In the genomic region with DNA sequence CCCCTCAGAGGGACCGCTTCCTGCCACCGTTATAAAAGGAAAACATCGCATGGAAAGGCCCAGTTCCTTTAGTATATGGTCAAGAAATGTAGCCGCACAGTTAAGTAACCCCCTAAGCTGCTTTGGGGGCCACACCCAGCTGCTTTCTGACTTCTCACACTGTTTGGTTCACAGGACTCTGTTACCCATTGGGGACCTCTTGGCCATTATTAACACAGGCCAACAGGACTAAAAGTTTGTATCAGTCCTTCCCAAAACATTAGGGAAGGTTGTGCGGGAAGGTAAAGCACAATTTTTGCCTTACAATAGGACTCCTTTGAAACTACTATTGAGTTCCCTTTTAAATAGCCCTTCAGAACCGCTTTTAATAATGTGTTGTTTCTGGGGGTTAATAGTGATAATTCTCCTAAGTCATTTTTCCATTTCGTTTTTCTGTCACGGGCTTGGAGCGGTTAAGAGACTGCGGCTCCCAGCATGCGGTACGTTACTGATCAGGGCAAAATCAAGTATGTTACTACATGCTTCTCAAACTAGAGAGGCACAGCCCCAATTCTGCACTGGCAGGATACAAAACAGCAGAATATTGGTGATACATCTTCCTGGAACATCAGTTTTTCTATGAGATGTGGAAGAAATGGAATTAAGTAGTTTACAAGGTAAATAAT, we compare ENCODE assay signal across 8 cellular contexts. TPM values are rescaled to one million over a fixed set of nuclear protein-coding genes. Genes with fewer than 3 reads are reported as not detected.
DNase-seq lines count a peak whose midpoint lies in the region; ATAC-seq, FAIRE-seq and TF ChIP-seq lines count a peak whose summit lies in the region.

No MANE protein-coding gene starts in this region.

- peak overlapping the region; percentile 92 to 99 (median 98) for H3K27ac Mint-ChIP-seq in CD8-positive, alpha-beta memory T cell
- peak overlapping the region; percentile 86 to 98 (median 94) for H3K27ac Mint-ChIP-seq in naive thymus-derived CD4-positive, alpha-beta T cell

- FAIRE-seq in bronchial epithelial cell (lab: Jason Lieb, UNC) = no peak

- peak overlapping the region; percentile 92 to 97 (median 94) for H3K4me3 Mint-ChIP-seq in CD8-positive, alpha-beta memory T cell
- peak overlapping the region; percentile 88 to 95 (median 94) for H3K4me3 Mint-ChIP-seq in naive thymus-derived CD4-positive, alpha-beta T cell

- peaks cover 8 to 19% (median 12%) of the 10 kb centered on the region in 3 donors for H3K4me1 Mint-ChIP-seq in CD8-positive, alpha-beta memory T cell
- peaks cover 0 to 20% (median 13%) of the 10 kb centered on the region in 7 donors for H3K4me1 Mint-ChIP-seq in naive thymus-derived CD4-positive, alpha-beta T cell

- CTCF ChIA-PET in CD8-positive, alpha-beta memory T cell (lab: Charles Lee) = interaction anchor here (1.3 to 1.6 kb wide), 2 partner anchors 10 to 17 kb away, joined by 4 to 5 read pairs; no protein-coding TSS in a partner anchor
- CTCF ChIA-PET in naive thymus-derived CD4-positive, alpha-beta T cell (lab: Charles Lee) = interaction anchor here (0.6 kb wide), 1 partner anchor 10 kb away, joined by 3 read pairs; no protein-coding TSS in a partner anchor

- H3K9me3 ChIP-seq in CD8-positive, alpha-beta memory T cell (ENCODE audit: low read length) = no peaks in the 10 kb centered on the region
- no peaks in the 10 kb centered on the region for H3K9me3 ChIP-seq in naive thymus-derived CD4-positive, alpha-beta T cell (ENCODE audit: control insufficient read depth in 2 of 3, low read length in 3 of 3)

- no peaks in the 10 kb centered on the region for H3K9me3 Mint-ChIP-seq in CD8-positive, alpha-beta memory T cell
- H3K9me3 Mint-ChIP-seq in naive thymus-derived CD4-positive, alpha-beta T cell = no peaks in the 10 kb centered on the region

- H3K36me3 ChIP-seq in CD8-positive, alpha-beta memory T cell (ENCODE audit: insufficient read depth, low read length) = no peaks in the 10 kb centered on the region
- H3K36me3 ChIP-seq in bronchial epithelial cell (ENCODE audit: control insufficient read depth, insufficient read depth, low read length) = peaks cover 3% of the 10 kb centered on the region
- H3K36me3 ChIP-seq in naive thymus-derived CD4-positive, alpha-beta T cell (ENCODE audit: control insufficient read depth in 2 of 3, insufficient read depth in 3 of 3, low read length in 3 of 3) = peaks cover 0 to 11% (median 0%) of the 10 kb centered on the region in 3 experiments

- no peaks in the 10 kb centered on the region for H3K27me3 ChIP-seq in CD8-positive, alpha-beta memory T cell (ENCODE audit: insufficient read depth, low read length, poor library complexity, severe bottlenecking)
- H3K27me3 ChIP-seq in bronchial epithelial cell (ENCODE audit: control insufficient read depth, insufficient read depth, low read length) = no peaks in the 10 kb centered on the region
- H3K27me3 ChIP-seq in naive thymus-derived CD4-positive, alpha-beta T cell (ENCODE audit: control insufficient read depth in 2 of 2, insufficient read depth in 2 of 2, low read length in 2 of 2) = no peaks in the 10 kb centered on the region

- peaks cover 9% of the 10 kb centered on the region for H3K4me1 ChIP-seq in CD8-positive, alpha-beta memory T cell (ENCODE audit: insufficient read depth, low read length)
- peaks cover 9% of the 10 kb centered on the region in 2 donors for H3K4me1 ChIP-seq in naive thymus-derived CD4-positive, alpha-beta T cell (ENCODE audit: control insufficient read depth in 2 of 2, insufficient read depth in 2 of 2, low read length in 2 of 2)

- intact Hi-C loops in naive thymus-derived CD4-positive, alpha-beta T cell (cut with micrococcal nuclease) = loop anchor here (1.0 to 10.0 kb wide), 7 partner anchors 26 to 1003 kb away; partner anchors contain the start of genes CDYL (in 1 of the 2), ECI2 (in 1 of the 2) and NRN1 (in 1 of the 2)

- POLR2A ChIA-PET in CD8-positive, alpha-beta memory T cell (lab: Charles Lee) = interaction anchor here (1.3 kb wide), 1 partner anchor 227 kb away, joined by 3 read pairs; no protein-coding TSS in a partner anchor
- POLR2A ChIA-PET in naive thymus-derived CD4-positive, alpha-beta T cell (lab: Charles Lee) = interaction anchor here (0.6 to 1.1 kb wide), 2 partner anchors 228 to 1649 kb away, joined by 3 to 4 read pairs; partner anchors contain the start of gene CDYL

- H3K36me3 Mint-ChIP-seq in CD8-positive, alpha-beta memory T cell = peaks cover 0 to 25% (median 4%) of the 10 kb centered on the region in 3 donors
- H3K36me3 Mint-ChIP-seq in naive thymus-derived CD4-positive, alpha-beta T cell = peaks cover 0 to 12% (median 10%) of the 10 kb centered on the region in 5 donors

- peaks cover 0 to 4% of the 10 kb centered on the region in 2 donors for H3K27me3 Mint-ChIP-seq in CD8-positive, alpha-beta memory T cell
- no peaks in the 10 kb centered on the region for H3K27me3 Mint-ChIP-seq in naive thymus-derived CD4-positive, alpha-beta T cell

- H3K27ac ChIP-seq in CD8-positive, alpha-beta memory T cell (ENCODE audit: low read depth, low read length) = peak overlapping the region; percentile 82
- peak overlapping the region; percentile 82 for H3K27ac ChIP-seq in naive thymus-derived CD4-positive, alpha-beta T cell (ENCODE audit: low read depth, low read length)

- TF ChIP-seq CTCF in bronchial epithelial cell (IDR thresholded peaks at IDR 0.05; ENCODE audit: insufficient read depth, low read length, severe bottlenecking) = no peak

- no peak for DNase-seq in CD8-positive, alpha-beta memory T cell
- DNase-seq in Jurkat, Clone E6-1 (ENCODE audit: low read depth, low spot score) = no peak
- DNase-seq in bronchial epithelial cell (ENCODE audit: low read depth) (no peak), hepatic stellate cell (ENCODE audit: low spot score) (no peak)
- DNase-seq in naive thymus-derived CD4-positive, alpha-beta T cell = peak in 1 of 9 donors; percentile 2
- DNase-seq in stimulated activated CD4-positive, alpha-beta T cell treated with anti-CD3 and anti-CD28 coated beads, Interleukin-4, amount 100 ng/mL, for 24 hours = no peak
- DNase-seq in activated CD8-positive, alpha-beta memory T cell treated with anti-CD3 and anti-CD28 coated beads, Interleukin-2, amount 50 U/mL, for 48 hours = no peak

- peak overlapping the region; percentile 88 for H3K4me3 ChIP-seq in CD8-positive, alpha-beta memory T cell (ENCODE audit: low read length)
- H3K4me3 ChIP-seq in Jurkat, Clone E6-1 (ENCODE audit: low read length) = peak overlapping the region; percentile 79
- peak overlapping the region; percentile 91 for H3K4me3 ChIP-seq in bronchial epithelial cell (ENCODE audit: low read depth, low read length)
- H3K4me3 ChIP-seq in naive thymus-derived CD4-positive, alpha-beta T cell (ENCODE audit: low read length) = peak overlapping the region; percentile 91

- peak; percentile 0 for ATAC-seq in naive thymus-derived CD4-positive, alpha-beta T cell
- no peak for ATAC-seq in HG02798 (IDR thresholded peaks at IDR 0.05; ENCODE audit: poor library complexity, unreplicated experiment)

RNA-seq across cellular contexts. Expression of gene RPP40, which starts 0.7 kb away (rescaled TPM):
- total RNA-seq in CD8-positive, alpha-beta memory T cell = 10 to 100 TPM; 20.6 to 23.2 TPM
- 11.0 TPM for polyA plus RNA-seq in CD8-positive, alpha-beta memory T cell
- polyA plus RNA-seq in Jurkat, Clone E6-1 (2012; ENCODE audit: insufficient read depth, insufficient read length) = 32.9 TPM
- total RNA-seq in bronchial epithelial cell = 7.7 and 10.3 TPM in 2 replicates
- 1 to 10 TPM; 3.8 to 8.0 (median 5.1) TPM for total RNA-seq in naive thymus-derived CD4-positive, alpha-beta T cell
- polyA plus RNA-seq in naive thymus-derived CD4-positive, alpha-beta T cell = 10 to 100 TPM; 14.2 to 18.6 TPM
